In the genomic region with DNA sequence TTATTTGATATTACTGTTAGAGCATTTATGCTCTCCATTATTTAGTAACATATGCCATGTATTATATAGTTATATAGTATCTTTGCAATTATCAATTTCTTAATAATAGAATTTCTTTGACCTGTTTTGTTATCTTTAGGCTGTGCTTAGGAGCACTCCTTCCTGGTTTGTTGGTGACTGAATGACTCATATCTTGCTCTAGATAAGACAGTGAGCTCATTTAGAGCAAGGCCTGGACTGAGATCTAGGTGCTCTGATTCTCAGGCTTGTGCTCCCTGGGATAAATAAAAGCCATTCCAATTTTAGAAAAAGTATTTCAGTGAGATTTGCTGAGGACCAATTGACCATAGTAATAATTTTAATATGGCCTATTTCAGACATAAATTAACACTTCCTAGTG, we compare ENCODE assay signal across 20 cellular contexts.
DNase-seq lines count a peak whose midpoint lies in the region; ATAC-seq and TF ChIP-seq lines count a peak whose summit lies in the region.
"Had no signal": no experiment of that assay in that cellular context is flagged by ENCODE, and none has a peak within 500 bp of the region (broad histone marks: within the 10 kb centered on the region; RNA-seq: fewer than 3 reads in every experiment).

No MANE protein-coding gene starts in this region.

- H3K4me1 Mint-ChIP-seq in MCF 10A (ENCODE audit: insufficient read depth, unreplicated experiment) = no peaks in the 10 kb centered on the region
- no peaks in the 10 kb centered on the region for H3K4me1 Mint-ChIP-seq in stimulated activated effector memory CD8-positive, alpha-beta T cell treated with anti-CD3 and anti-CD28 coated beads, Interleukin-12 subunit alpha, Interleukin-12 subunit beta, amount 100 ng/mL, for 72 hours
- no peaks in the 10 kb centered on the region for H3K4me1 Mint-ChIP-seq in activated T-helper 2 cell treated with anti-CD3 and anti-CD28 coated beads, Interferon-gamma antibody, Interleukin-2, Interleukin-4, amounts not matched to agents 10 μg/mL and 5 μg/mL and 100 μg/mL, durations not matched to agents 14 hours and 24 hours and 36 hours (ENCODE audit: low read depth)
- H3K4me1 Mint-ChIP-seq: activated B cell treated with CpG ODN at 0.5 μM for 24 hours; activated CD4-positive, alpha-beta memory T cell treated with anti-CD3 and anti-CD28 coated beads, Interleukin-2, amount 10 ng/mL, durations not matched to agents 7 days and 5 days; brain had no signal

- no peak overlapping the region for H3K9ac ChIP-seq in mammary epithelial cell (ENCODE audit: insufficient read depth, low read length)

- CTCF ChIA-PET in MCF 10A (lab: Yijun Ruan, JAX) (interaction anchor here (1.2 kb wide), 1 partner anchor 20 kb away, joined by 3 read pairs; no protein-coding TSS in a partner anchor), mammary epithelial cell (lab: Charles Lee; ENCODE audit: low non-redundant PET) (no interaction called here)

- no peaks in the 10 kb centered on the region for H3K9me3 ChIP-seq in mammary epithelial cell (replicated peaks; ENCODE audit: insufficient read depth, low read length)
- H3K9me3 ChIP-seq: gastrocnemius medialis, mucosa of descending colon had no signal

- H3K4me3 ChIP-seq in mammary epithelial cell (replicated peaks in 1 of 3; ENCODE audit: insufficient read depth in 1 of 3, low read depth in 2 of 3, low read length in 3 of 3) = no peak overlapping the region
- H3K4me3 ChIP-seq: gastrocnemius medialis, mucosa of descending colon, PC-9 had no signal

- no peaks in the 10 kb centered on the region for H3K27me3 ChIP-seq in mammary epithelial cell (ENCODE audit: insufficient read depth, low read length)
- no peaks in the 10 kb centered on the region for H3K27me3 ChIP-seq in foreskin keratinocyte
- H3K27me3 ChIP-seq: gastrocnemius medialis had no signal

- H3K9me3 Mint-ChIP-seq in MCF 10A (ENCODE audit: unreplicated experiment) = no peaks in the 10 kb centered on the region
- no peaks in the 10 kb centered on the region for H3K9me3 Mint-ChIP-seq in stimulated activated effector memory CD8-positive, alpha-beta T cell treated with anti-CD3 and anti-CD28 coated beads, Interleukin-12 subunit alpha, Interleukin-12 subunit beta, amount 100 ng/mL, for 72 hours
- peaks cover 4% of the 10 kb centered on the region for H3K9me3 Mint-ChIP-seq in activated T-helper 2 cell treated with anti-CD3 and anti-CD28 coated beads, Interferon-gamma antibody, Interleukin-2, Interleukin-4, amounts not matched to agents 10 μg/mL and 5 μg/mL and 100 μg/mL, durations not matched to agents 14 hours and 24 hours and 36 hours
- H3K9me3 Mint-ChIP-seq: brain; T-helper 2 cell treated with Interferon-gamma antibody and Interleukin-4, amounts not matched to agents 5 μg/mL and 100 μg/mL, for 36 hours had no signal

- H3K27ac ChIP-seq in mammary epithelial cell (ENCODE audit: insufficient read depth, low read depth, low read length) = no peak overlapping the region
- H3K27ac ChIP-seq in foreskin keratinocyte = no peak overlapping the region
- H3K27ac ChIP-seq: 22Rv1, gastrocnemius medialis, PC-9 had no signal

- POLR2A ChIA-PET in MCF 10A (lab: Yijun Ruan, JAX) = no interaction called here

- in situ Hi-C loops in mammary epithelial cell (cut with MboI; ENCODE audit: low sequenced_read_pairs in 2 of 2) = no loop called here

- BruUV-seq in MCF 10A (replicated peaks; lab: Mats Ljungman, UMichigan) (no TSS peak), mammary epithelial cell (replicated peaks; lab: Mats Ljungman, UMichigan) (no TSS peak)

- H3K4me1 ChIP-seq in mammary epithelial cell (ENCODE audit: insufficient read depth, low read length) (no peaks in the 10 kb centered on the region), foreskin keratinocyte (no peaks in the 10 kb centered on the region)
- H3K4me1 ChIP-seq: gastrocnemius medialis had no signal

- no peaks in the 10 kb centered on the region for H3K36me3 ChIP-seq in mammary epithelial cell (ENCODE audit: insufficient read depth, low read length)
- H3K36me3 ChIP-seq: gastrocnemius medialis had no signal

- H3K79me2 ChIP-seq in mammary epithelial cell (ENCODE audit: insufficient read depth, low read length) = no peaks in the 10 kb centered on the region

- TF ChIP-seq CTCF in MCF 10A (IDR thresholded peaks at IDR 0.05; ENCODE audit: unreplicated experiment) (no peak), mammary epithelial cell (conservative IDR thresholded peaks at IDR 0.05 in 1 of 2, IDR thresholded peaks at IDR 0.05 in 1 of 2; ENCODE audit: extremely low read depth in 1 of 2, insufficient read depth in 1 of 2, low read depth in 1 of 2, low read length in 2 of 2) (no peak), foreskin keratinocyte (conservative IDR thresholded peaks at IDR 0.05) (no peak)

- DNase-seq in MCF 10A (ENCODE audit: unreplicated experiment) (peak; percentile 19), mammary epithelial cell (no peak), RKO (ENCODE audit: low spot score) (peak; percentile 28), foreskin keratinocyte (peak in 1 of 2 donors; percentile 32)
- no peak for DNase-seq in stimulated activated effector memory CD8-positive, alpha-beta T cell treated with anti-CD3 and anti-CD28 coated beads, Interleukin-12 subunit alpha, Interleukin-12 subunit beta, amount 100 ng/mL, for 72 hours (ENCODE audit: low spot score in 2 of 2)
- DNase-seq in activated T-helper 2 cell treated with anti-CD3 and anti-CD28 coated beads, Interferon-gamma antibody, Interleukin-2, Interleukin-4, amounts not matched to agents 10 μg/mL and 5 μg/mL and 100 μg/mL, durations not matched to agents 14 hours and 24 hours and 36 hours (ENCODE audit: low spot score) = no peak
- DNase-seq: activated B cell treated with CpG ODN at 0.5 μM for 24 hours; activated CD4-positive, alpha-beta memory T cell treated with anti-CD3 and anti-CD28 coated beads, Interleukin-2, amount 10 ng/mL, durations not matched to agents 7 days and 5 days; activated naive CD4-positive, alpha-beta T cell treated with anti-CD3 and anti-CD28 coated beads, Interleukin-2, amount 50 U/mL, for 16 hours; activated T-cell treated with anti-CD3 and anti-CD28 coated beads, Interleukin-2, amount 50 U/mL, for 1 hour; gastrocnemius medialis; left cardiac atrium; mucosa of descending colon; NCI-H82; PC-9 had no signal

- intact Hi-C loops in MCF 10A (cut with micrococcal nuclease) (no loop called here), mammary epithelial cell (cut with micrococcal nuclease) (no loop called here)
- intact Hi-C loops in activated T-helper 2 cell treated with anti-CD3 and anti-CD28 coated beads, Interferon-gamma antibody, Interleukin-2, Interleukin-4, amounts not matched to agents 10 μg/mL and 5 μg/mL and 100 μg/mL, durations not matched to agents 14 hours and 24 hours and 36 hours (cut with micrococcal nuclease) = no loop called here

- no peak overlapping the region for H3K4me2 ChIP-seq in mammary epithelial cell (ENCODE audit: insufficient read depth, low read depth, low read length)
- H3K4me2 ChIP-seq: PC-9 had no signal

- no peak overlapping the region for H2AFZ ChIP-seq in mammary epithelial cell (ENCODE audit: low read depth, low read length)
- H2AFZ ChIP-seq: PC-9 had no signal

- ATAC-seq in foreskin keratinocyte = peak; percentile 71
- ATAC-seq in stimulated activated effector memory CD8-positive, alpha-beta T cell treated with anti-CD3 and anti-CD28 coated beads, Interleukin-12 subunit alpha, Interleukin-12 subunit beta, amount 100 ng/mL, for 72 hours = peak; percentile 85
- no peak for ATAC-seq in HG03135 (IDR thresholded peaks at IDR 0.05; ENCODE audit: unreplicated experiment)
- ATAC-seq in GM21423 (IDR thresholded peaks at IDR 0.05; ENCODE audit: unreplicated experiment) = no peak
- ATAC-seq: gastrocnemius medialis, mucosa of descending colon had no signal

- H3K36me3 Mint-ChIP-seq in MCF 10A (ENCODE audit: insufficient read depth, unreplicated experiment) = no peaks in the 10 kb centered on the region
- H3K36me3 Mint-ChIP-seq in stimulated activated effector memory CD8-positive, alpha-beta T cell treated with anti-CD3 and anti-CD28 coated beads, Interleukin-12 subunit alpha, Interleukin-12 subunit beta, amount 100 ng/mL, for 72 hours = no peaks in the 10 kb centered on the region
- H3K36me3 Mint-ChIP-seq in activated T-helper 2 cell treated with anti-CD3 and anti-CD28 coated beads, Interferon-gamma antibody, Interleukin-2, Interleukin-4, amounts not matched to agents 10 μg/mL and 5 μg/mL and 100 μg/mL, durations not matched to agents 14 hours and 24 hours and 36 hours (ENCODE audit: low read depth) = no peaks in the 10 kb centered on the region
- H3K36me3 Mint-ChIP-seq: brain had no signal

- no peaks in the 10 kb centered on the region for H4K20me1 ChIP-seq in mammary epithelial cell (ENCODE audit: insufficient read depth, low read length)

- dilution Hi-C loops in mammary epithelial cell (cut with HindIII; ENCODE audit: low sequenced_read_pairs) = no loop called here

- no peak overlapping the region for H3K4me3 Mint-ChIP-seq in MCF 10A (ENCODE audit: unreplicated experiment)
- H3K4me3 Mint-ChIP-seq in stimulated activated effector memory CD8-positive, alpha-beta T cell treated with anti-CD3 and anti-CD28 coated beads, Interleukin-12 subunit alpha, Interleukin-12 subunit beta, amount 100 ng/mL, for 72 hours = no peak overlapping the region
- no peak overlapping the region for H3K4me3 Mint-ChIP-seq in activated T-helper 2 cell treated with anti-CD3 and anti-CD28 coated beads, Interferon-gamma antibody, Interleukin-2, Interleukin-4, amounts not matched to agents 10 μg/mL and 5 μg/mL and 100 μg/mL, durations not matched to agents 14 hours and 24 hours and 36 hours (ENCODE audit: low read depth)
- H3K4me3 Mint-ChIP-seq: activated B cell treated with CpG ODN at 0.5 μM for 24 hours; activated CD4-positive, alpha-beta memory T cell treated with anti-CD3 and anti-CD28 coated beads, Interleukin-2, amount 10 ng/mL, durations not matched to agents 7 days and 5 days; brain; T-helper 2 cell treated with Interferon-gamma antibody and Interleukin-4, amounts not matched to agents 5 μg/mL and 100 μg/mL, for 36 hours had no signal

- no peak overlapping the region for H3K27ac Mint-ChIP-seq in MCF 10A (ENCODE audit: low read depth, unreplicated experiment)
- H3K27ac Mint-ChIP-seq in stimulated activated effector memory CD8-positive, alpha-beta T cell treated with anti-CD3 and anti-CD28 coated beads, Interleukin-12 subunit alpha, Interleukin-12 subunit beta, amount 100 ng/mL, for 72 hours = no peak overlapping the region
- H3K27ac Mint-ChIP-seq in activated T-helper 2 cell treated with anti-CD3 and anti-CD28 coated beads, Interferon-gamma antibody, Interleukin-2, Interleukin-4, amounts not matched to agents 10 μg/mL and 5 μg/mL and 100 μg/mL, durations not matched to agents 14 hours and 24 hours and 36 hours = no peak overlapping the region
- H3K27ac Mint-ChIP-seq: activated B cell treated with CpG ODN at 0.5 μM for 24 hours; activated CD4-positive, alpha-beta memory T cell treated with anti-CD3 and anti-CD28 coated beads, Interleukin-2, amount 10 ng/mL, durations not matched to agents 7 days and 5 days; brain; T-helper 2 cell treated with Interferon-gamma antibody and Interleukin-4, amounts not matched to agents 5 μg/mL and 100 μg/mL, for 36 hours had no signal

- H3K27me3 Mint-ChIP-seq in MCF 10A (ENCODE audit: insufficient read depth, unreplicated experiment) = no peaks in the 10 kb centered on the region
- no peaks in the 10 kb centered on the region for H3K27me3 Mint-ChIP-seq in activated T-helper 2 cell treated with anti-CD3 and anti-CD28 coated beads, Interferon-gamma antibody, Interleukin-2, Interleukin-4, amounts not matched to agents 10 μg/mL and 5 μg/mL and 100 μg/mL, durations not matched to agents 14 hours and 24 hours and 36 hours (ENCODE audit: low read depth)
- H3K27me3 Mint-ChIP-seq: activated B cell treated with CpG ODN at 0.5 μM for 24 hours; activated CD4-positive, alpha-beta memory T cell treated with anti-CD3 and anti-CD28 coated beads, Interleukin-2, amount 10 ng/mL, durations not matched to agents 7 days and 5 days; brain had no signal

Comparison
In these comparisons a context has a peak if more than half of its experiments do, and no peak if none do; other contexts are left out.
1. DNase-seq: peak in MCF 10A (single experiment) and RKO (single experiment); none in mammary epithelial cell (single experiment), stimulated activated effector memory CD8-positive, alpha-beta T cell treated with anti-CD3 and anti-CD28 coated beads, Interleukin-12 subunit alpha, Interleukin-12 subunit beta, amount 100 ng/mL, for 72 hours (0 of 2) and activated T-helper 2 cell treated with anti-CD3 and anti-CD28 coated beads, Interferon-gamma antibody, Interleukin-2, Interleukin-4, amounts not matched to agents 10 μg/mL and 5 μg/mL and 100 μg/mL, durations not matched to agents 14 hours and 24 hours and 36 hours (single experiment).
2. ATAC-seq: peak in foreskin keratinocyte (single experiment) and stimulated activated effector memory CD8-positive, alpha-beta T cell treated with anti-CD3 and anti-CD28 coated beads, Interleukin-12 subunit alpha, Interleukin-12 subunit beta, amount 100 ng/mL, for 72 hours (single experiment); none in HG03135 (single experiment) and GM21423 (single experiment).